Comparison of ENCODE assay signal across 9 cellular contexts in genomic region chr16:4945560-4946502, GRCh38. TPM values are rescaled to one million over a fixed set of nuclear protein-coding genes. Genes with fewer than 3 reads are reported as not detected.
DNase-seq lines count a peak whose midpoint lies in the region; ATAC-seq, FAIRE-seq and TF ChIP-seq lines count a peak whose summit lies in the region.
"Had no signal": no experiment of that assay in that cellular context is flagged by ENCODE, and none has a peak within 500 bp of the region (broad histone marks: within the 10 kb centered on the region; RNA-seq: fewer than 3 reads in every experiment).

No MANE protein-coding gene starts in this region.

- H3K9ac ChIP-seq in HUES48 (ENCODE audit: low read depth, low read length): no peak overlapping the region
- H3K9ac ChIP-seq in astrocyte (ENCODE audit: low read length): no peak overlapping the region
- H3K9ac ChIP-seq in Karpas-422 (ENCODE audit: low read length): no peak overlapping the region

- 61 to 62% methylated on average over 10 to 11 of the region's 11 CpGs for WGBS in tibial nerve, 2 donors

- TF ChIP-seq EP300 in tibial nerve (IDR thresholded peaks at IDR 0.05): no peak

- no peaks in the 10 kb centered on the region for H3K36me3 Mint-ChIP-seq in astrocyte (ENCODE audit: low read depth, unreplicated experiment)
- no peaks in the 10 kb centered on the region for H3K36me3 Mint-ChIP-seq in activated CD4-positive, alpha-beta T cell treated with anti-CD3 and anti-CD28 coated beads, Interleukin-2, amount 10 ng/mL, durations not matched to agents 24 days and 14 days (ENCODE audit: low read depth)
- H3K36me3 Mint-ChIP-seq: IgD-negative memory B cell had no signal

- H3K79me2 ChIP-seq in astrocyte (ENCODE audit: insufficient read depth, low read length) (no peaks in the 10 kb centered on the region), Karpas-422 (ENCODE audit: low read length) (no peaks in the 10 kb centered on the region)

- no peaks in the 10 kb centered on the region for H3K9me3 Mint-ChIP-seq in astrocyte (ENCODE audit: unreplicated experiment)
- no peaks in the 10 kb centered on the region for H3K9me3 Mint-ChIP-seq in activated CD4-positive, alpha-beta T cell treated with anti-CD3 and anti-CD28 coated beads, Interleukin-2, amount 10 ng/mL, durations not matched to agents 24 days and 14 days
- H3K9me3 Mint-ChIP-seq: IgD-negative memory B cell had no signal

- H3K27me3 ChIP-seq in HUES48 (ENCODE audit: control insufficient read depth, insufficient read depth, low read length) (no peaks in the 10 kb centered on the region), astrocyte (ENCODE audit: insufficient read depth, low read length) (no peaks in the 10 kb centered on the region), tibial nerve (no peaks in the 10 kb centered on the region), Karpas-422 (ENCODE audit: low read length) (no peaks in the 10 kb centered on the region)

- H3K36me3 ChIP-seq in HUES48 (ENCODE audit: control insufficient read depth, insufficient read depth, low read length) (no peaks in the 10 kb centered on the region), astrocyte (ENCODE audit: insufficient read depth, low read length) (no peaks in the 10 kb centered on the region), tibial nerve (no peaks in the 10 kb centered on the region), Karpas-422 (ENCODE audit: insufficient read depth, low read length) (no peaks in the 10 kb centered on the region)

- intact Hi-C loops in left colon (cut with DNase I, micrococcal nuclease): no loop called here
- intact Hi-C loops in activated CD4-positive, alpha-beta T cell treated with anti-CD3 and anti-CD28 coated beads, Interleukin-2, amount 10 ng/mL, durations not matched to agents 24 days and 14 days (cut with micrococcal nuclease): no loop called here

- peaks cover 35% of the 10 kb centered on the region for H3K4me1 Mint-ChIP-seq in astrocyte (ENCODE audit: low read depth, unreplicated experiment)
- H3K4me1 Mint-ChIP-seq in activated CD4-positive, alpha-beta T cell treated with anti-CD3 and anti-CD28 coated beads, Interleukin-2, amount 10 ng/mL, durations not matched to agents 24 days and 14 days: no peaks in the 10 kb centered on the region

- H3K4me1 ChIP-seq in HUES48 (ENCODE audit: control insufficient read depth, insufficient read depth, low read length): peaks cover 53% of the 10 kb centered on the region
- peaks cover 33% of the 10 kb centered on the region for H3K4me1 ChIP-seq in astrocyte (ENCODE audit: insufficient read depth, low read length)
- peaks cover 0 to 41% (median 31%) of the 10 kb centered on the region in 4 donors for H3K4me1 ChIP-seq in tibial nerve
- H3K4me1 ChIP-seq in Karpas-422 (ENCODE audit: low read length): no peaks in the 10 kb centered on the region

- H3K9me2 ChIP-seq in Karpas-422 (replicated peaks; ENCODE audit: insufficient read depth, low read length): no peaks in the 10 kb centered on the region

- H3K9me3 ChIP-seq in HUES48 (ENCODE audit: control insufficient read depth, insufficient read depth, low read length): no peaks in the 10 kb centered on the region
- H3K9me3 ChIP-seq in astrocyte (ENCODE audit: insufficient read depth, low read depth, low read length): no peaks in the 10 kb centered on the region
- H3K9me3 ChIP-seq in tibial nerve: no peaks in the 10 kb centered on the region
- H3K9me3 ChIP-seq in Karpas-422 (ENCODE audit: low read length): no peaks in the 10 kb centered on the region

- H3K4me3 ChIP-seq in HUES48 (ENCODE audit: low read depth, low read length) (no peak overlapping the region), astrocyte (ENCODE audit: insufficient read depth, low read depth, low read length) (no peak overlapping the region), tibial nerve (no peak overlapping the region), Karpas-422 (ENCODE audit: low read length) (no peak overlapping the region)

- ATAC-seq in left colon: peak; percentile 7

- no peak for FAIRE-seq in astrocyte (lab: Jason Lieb, UNC)

- H4K20me1 ChIP-seq in astrocyte (ENCODE audit: insufficient read depth, low read length) (peaks cover 6% of the 10 kb centered on the region), Karpas-422 (ENCODE audit: insufficient read depth, low read depth, low read length) (no peaks in the 10 kb centered on the region)

- H3K27ac ChIP-seq in HUES48 (ENCODE audit: low read depth, low read length): peak overlapping the region; percentile 96
- H3K27ac ChIP-seq in astrocyte (ENCODE audit: low read depth, low read length): no peak overlapping the region
- peak overlapping the region in 3 of 4 donors; percentile 28 to 80 (median 80) for H3K27ac ChIP-seq in tibial nerve
- H3K27ac ChIP-seq in Karpas-422 (ENCODE audit: low read length): no peak overlapping the region

- H2AFZ ChIP-seq in astrocyte (ENCODE audit: low read depth, low read length): no peak overlapping the region
- no peak overlapping the region for H2AFZ ChIP-seq in Karpas-422 (ENCODE audit: low read length)

- H3K27me3 Mint-ChIP-seq in astrocyte (ENCODE audit: low read depth, unreplicated experiment): no peaks in the 10 kb centered on the region
- H3K27me3 Mint-ChIP-seq in activated CD4-positive, alpha-beta T cell treated with anti-CD3 and anti-CD28 coated beads, Interleukin-2, amount 10 ng/mL, durations not matched to agents 24 days and 14 days: peaks cover 6% of the 10 kb centered on the region

- no peak for DNase-seq in astrocyte (ENCODE audit: low read depth)
- DNase-seq in left colon: no peak
- DNase-seq in tibial nerve (ENCODE audit: low spot score in 2 of 2): peak; percentile 40 to 41
- DNase-seq in NCI-H1105 treated with DMSO at 0.1 percent for 48 hours (lab: John Stamatoyannopoulos, UW): no peak
- DNase-seq in activated CD4-positive, alpha-beta T cell treated with anti-CD3 and anti-CD28 coated beads, Interleukin-2, amount 10 ng/mL, durations not matched to agents 24 days and 14 days: no peak
- no peak for DNase-seq in Karpas-422
- DNase-seq: activated CD8-positive, alpha-beta memory T cell treated with anti-CD3 and anti-CD28 coated beads, Interleukin-2, amount 50 U/mL, for 4 hours had no signal

- peak overlapping the region; percentile 87 for H3K27ac Mint-ChIP-seq in astrocyte (ENCODE audit: unreplicated experiment)
- H3K27ac Mint-ChIP-seq in activated CD4-positive, alpha-beta T cell treated with anti-CD3 and anti-CD28 coated beads, Interleukin-2, amount 10 ng/mL, durations not matched to agents 24 days and 14 days: no peak overlapping the region
- H3K27ac Mint-ChIP-seq: IgD-negative memory B cell had no signal

- no peak overlapping the region for H3K4me3 Mint-ChIP-seq in astrocyte (ENCODE audit: unreplicated experiment)
- no peak overlapping the region for H3K4me3 Mint-ChIP-seq in activated CD4-positive, alpha-beta T cell treated with anti-CD3 and anti-CD28 coated beads, Interleukin-2, amount 10 ng/mL, durations not matched to agents 24 days and 14 days
- H3K4me3 Mint-ChIP-seq: IgD-negative memory B cell had no signal

- no peak for TF ChIP-seq POLR2A in tibial nerve (IDR thresholded peaks at IDR 0.05)

- TF ChIP-seq CTCF in astrocyte (IDR thresholded peaks at IDR 0.05; ENCODE audit: insufficient read depth, low read depth, low read length) (no peak), tibial nerve (IDR thresholded peaks at IDR 0.05) (no peak)

- H3K4me2 ChIP-seq in astrocyte (ENCODE audit: low read length) (peak overlapping the region; percentile 81), Karpas-422 (ENCODE audit: low read depth, low read length, poor library complexity, severe bottlenecking) (no peak overlapping the region)

RNA-seq across cellular contexts. Expression of gene PPL, which starts 8.9 kb away (rescaled TPM):
- total RNA-seq in astrocyte: 5.8 and 12.3 TPM in 2 replicates
- 10 to 100 TPM; 14.7 to 15.6 TPM for total RNA-seq in left colon
- total RNA-seq in tibial nerve: 100 to 1,000 TPM in 3 of 4 donors, 10 to 100 TPM in 1; 52.2 to 246 (median 200) TPM
- not detected in 2 replicates for total RNA-seq in activated CD4-positive, alpha-beta T cell treated with anti-CD3 and anti-CD28 coated beads, Interleukin-2, amount 10 ng/mL, durations not matched to agents 24 days and 14 days
- not detected in 2 replicates for total RNA-seq in Karpas-422 (2014; rRNA removed; shearing (Covaris generic); ENCODE audit: low replicate concordance)

RNA-seq across cellular contexts. Expression of gene SEC14L5, which starts 12.3 kb away (rescaled TPM):
- total RNA-seq in astrocyte (0.12 and 0.32 TPM in 2 replicates), left colon (1 to 10 TPM; 1.4 to 1.8 TPM), tibial nerve (10 to 100 TPM; 12.0 to 29.0 (median 13.6) TPM)
- not detected in 2 replicates for total RNA-seq in activated CD4-positive, alpha-beta T cell treated with anti-CD3 and anti-CD28 coated beads, Interleukin-2, amount 10 ng/mL, durations not matched to agents 24 days and 14 days
- total RNA-seq in Karpas-422 (2014; rRNA removed; shearing (Covaris generic); ENCODE audit: low replicate concordance): not detected in 2 replicates

Comparison
In these comparisons a context has a peak if more than half of its experiments do, and no peak if none do; other contexts are left out.
1. H3K27ac ChIP-seq: peak in HUES48 (single experiment) and tibial nerve (3 of 4); none in astrocyte (single experiment) and Karpas-422 (single experiment).
2. DNase-seq: peak in tibial nerve (2 of 2); none in astrocyte (single experiment), left colon (0 of 2), NCI-H1105 treated with DMSO at 0.1 percent for 48 hours (single experiment), activated CD4-positive, alpha-beta T cell treated with anti-CD3 and anti-CD28 coated beads, Interleukin-2, amount 10 ng/mL, durations not matched to agents 24 days and 14 days (single experiment) and Karpas-422 (single experiment).